ENCODE assay signal across 16 cellular contexts in genomic region chr13:98494769-98495168, GRCh38.
A peak's percentile ranks its signal among the peaks of the same experiment; 100 is the strongest.
DNase-seq lines count a peak whose midpoint lies in the region; ATAC-seq and TF ChIP-seq lines count a peak whose summit lies in the region.
"Had no signal": no experiment of that assay in that cellular context is flagged by ENCODE, and none has a peak within 500 bp of the region (broad histone marks: within the 10 kb centered on the region; RNA-seq: fewer than 3 reads in every experiment).

No MANE protein-coding gene starts in this region.

- H2AFZ ChIP-seq in hepatocyte = no peak overlapping the region
- H2AFZ ChIP-seq: parathyroid adenoma had no signal

- no peaks in the 10 kb centered on the region for H3K27me3 ChIP-seq in CD4-positive, alpha-beta memory T cell (ENCODE audit: insufficient read depth, low read length)
- H3K27me3 ChIP-seq in hepatocyte (no peaks in the 10 kb centered on the region), gastrocnemius medialis (no peaks in the 10 kb centered on the region)

- H3K79me2 ChIP-seq in hepatocyte = peaks cover 92% of the 10 kb centered on the region

- H3K9me3 Mint-ChIP-seq in CD4-positive, alpha-beta memory T cell = peaks cover 0 to under 1% (median 0%) of the 10 kb centered on the region in 8 donors
- no peaks in the 10 kb centered on the region for H3K9me3 Mint-ChIP-seq in activated CD4-positive, alpha-beta T cell treated with anti-CD3 and anti-CD28 coated beads for 36 hours (ENCODE audit: low read depth)
- H3K9me3 Mint-ChIP-seq: activated naive CD8-positive, alpha-beta T cell treated with anti-CD3 and anti-CD28 coated beads, Interleukin-2, amount 10 ng/mL, durations not matched to agents 7 days and 5 days; T-helper 2 cell treated with Interferon-gamma antibody and Interleukin-4, amounts not matched to agents 5 μg/mL and 100 μg/mL, for 36 hours had no signal

- H3K9me2 ChIP-seq in hepatocyte (replicated peaks; ENCODE audit: insufficient read depth) = no peaks in the 10 kb centered on the region

- TF ChIP-seq CTCF in hepatocyte (IDR thresholded peaks at IDR 0.05; ENCODE audit: poor library complexity) = no peak
- no peak for TF ChIP-seq CTCF in gastrocnemius medialis (IDR thresholded peaks at IDR 0.05 in 4 of 5, conservative IDR thresholded peaks at IDR 0.05 in 1 of 5)

- CTCF ChIA-PET in CD4-positive, alpha-beta memory T cell (lab: Charles Lee; ENCODE audit: partially characterized antibody) = interaction anchor here (1.1 kb wide), 1 partner anchor 49 kb away, joined by 3 read pairs; no protein-coding TSS in a partner anchor
- CTCF ChIA-PET in activated CD4-positive, alpha-beta T cell treated with anti-CD3 and anti-CD28 coated beads for 36 hours (lab: Charles Lee) = interaction anchor here (1.3 kb wide), 1 partner anchor 49 kb away, joined by 3 read pairs; no protein-coding TSS in a partner anchor

- H3K4me2 ChIP-seq in hepatocyte = no peak overlapping the region

- POLR2A ChIA-PET in CD4-positive, alpha-beta memory T cell (lab: Charles Lee; ENCODE audit: partially characterized antibody) = interaction anchor here (0.9 kb wide), 1 partner anchor 10 kb away, joined by 4 read pairs; no protein-coding TSS in a partner anchor
- POLR2A ChIA-PET in activated CD4-positive, alpha-beta T cell treated with anti-CD3 and anti-CD28 coated beads for 36 hours (lab: Charles Lee) = no interaction called here

- peak overlapping the region in 1 of 8 donors; percentile 59 for H3K4me3 Mint-ChIP-seq in CD4-positive, alpha-beta memory T cell
- H3K4me3 Mint-ChIP-seq in activated CD4-positive, alpha-beta T cell treated with anti-CD3 and anti-CD28 coated beads for 36 hours = no peak overlapping the region
- H3K4me3 Mint-ChIP-seq: activated naive CD8-positive, alpha-beta T cell treated with anti-CD3 and anti-CD28 coated beads, Interleukin-2, amount 10 ng/mL, durations not matched to agents 7 days and 5 days; T-helper 2 cell treated with Interferon-gamma antibody and Interleukin-4, amounts not matched to agents 5 μg/mL and 100 μg/mL, for 36 hours had no signal

- peaks cover 62 to 91% (median 66%) of the 10 kb centered on the region in 4 donors for H3K4me1 Mint-ChIP-seq in CD4-positive, alpha-beta memory T cell
- peaks cover 72% of the 10 kb centered on the region for H3K4me1 Mint-ChIP-seq in activated CD4-positive, alpha-beta T cell treated with anti-CD3 and anti-CD28 coated beads for 36 hours

- H3K36me3 ChIP-seq in CD4-positive, alpha-beta memory T cell (ENCODE audit: insufficient read depth, low read length) = peaks cover 9% of the 10 kb centered on the region
- H3K36me3 ChIP-seq in hepatocyte (replicated peaks; ENCODE audit: insufficient read depth, low read depth) (no peaks in the 10 kb centered on the region), gastrocnemius medialis (no peaks in the 10 kb centered on the region)

- H3K27me3 Mint-ChIP-seq in CD4-positive, alpha-beta memory T cell = no peaks in the 10 kb centered on the region
- H3K27me3 Mint-ChIP-seq in activated CD4-positive, alpha-beta T cell treated with anti-CD3 and anti-CD28 coated beads for 36 hours = no peaks in the 10 kb centered on the region
- H3K27me3 Mint-ChIP-seq: activated naive CD8-positive, alpha-beta T cell treated with anti-CD3 and anti-CD28 coated beads, Interleukin-2, amount 10 ng/mL, durations not matched to agents 7 days and 5 days had no signal

- H4K20me1 ChIP-seq in hepatocyte (ENCODE audit: insufficient read depth, poor library complexity, severe bottlenecking) = peaks cover 23% of the 10 kb centered on the region

- H3K4me3 ChIP-seq in CD4-positive, alpha-beta memory T cell (ENCODE audit: low read length in 2 of 2) = no peak overlapping the region
- H3K4me3 ChIP-seq in hepatocyte (no peak overlapping the region), gastrocnemius medialis (no peak overlapping the region)

- 95% methylated on average over 13 of the region's 13 CpGs for WGBS in hepatocyte (ENCODE audit: low lambda C conversion rate, missing lambda C conversion rate)

- ATAC-seq in gastrocnemius medialis (no peak), HG02763 (IDR thresholded peaks at IDR 0.05; ENCODE audit: unreplicated experiment) (no peak)
- no peak for ATAC-seq in activated CD4-positive, alpha-beta T cell treated with anti-CD3 and anti-CD28 coated beads for 36 hours

- peaks cover 26 to 54% of the 10 kb centered on the region in 2 donors for H3K36me3 Mint-ChIP-seq in CD4-positive, alpha-beta memory T cell
- peaks cover 22% of the 10 kb centered on the region for H3K36me3 Mint-ChIP-seq in activated CD4-positive, alpha-beta T cell treated with anti-CD3 and anti-CD28 coated beads for 36 hours (ENCODE audit: low read depth)

- peaks cover 64% of the 10 kb centered on the region for H3K4me1 ChIP-seq in CD4-positive, alpha-beta memory T cell (ENCODE audit: insufficient read depth, low read length)
- H3K4me1 ChIP-seq in hepatocyte (ENCODE audit: insufficient read depth) (peaks cover 36% of the 10 kb centered on the region), gastrocnemius medialis (peaks cover 43 to 50% of the 10 kb centered on the region in 2 donors)

- no peak for TF ChIP-seq POLR2A in gastrocnemius medialis (IDR thresholded peaks at IDR 0.05)

- peak overlapping the region in 4 of 7 donors; percentile 22 to 83 (median 42) for H3K27ac Mint-ChIP-seq in CD4-positive, alpha-beta memory T cell
- no peak overlapping the region for H3K27ac Mint-ChIP-seq in activated CD4-positive, alpha-beta T cell treated with anti-CD3 and anti-CD28 coated beads for 36 hours
- H3K27ac Mint-ChIP-seq: activated naive CD8-positive, alpha-beta T cell treated with anti-CD3 and anti-CD28 coated beads, Interleukin-2, amount 10 ng/mL, durations not matched to agents 7 days and 5 days; T-helper 2 cell treated with Interferon-gamma antibody and Interleukin-4, amounts not matched to agents 5 μg/mL and 100 μg/mL, for 36 hours had no signal

- no peak for DNase-seq in CD4-positive, alpha-beta memory T cell
- peak; percentile 98 for DNase-seq in NCI-H526 treated with DMSO at 0.1 percent for 48 hours (lab: John Stamatoyannopoulos, UW)
- DNase-seq in hepatocyte (ENCODE audit: low spot score) = no peak
- no peak for DNase-seq in gastrocnemius medialis
- no peak for DNase-seq in activated CD4-positive, alpha-beta T cell treated with anti-CD3 and anti-CD28 coated beads for 36 hours
- no peak for DNase-seq in DMS79 treated with DMSO at 0.1 percent for 48 hours (lab: John Stamatoyannopoulos, UW)
- DNase-seq in mucosa of gallbladder (ENCODE audit: low spot score) = no peak
- DNase-seq: activated naive CD8-positive, alpha-beta T cell treated with anti-CD3 and anti-CD28 coated beads, Interleukin-2, amount 10 ng/mL, durations not matched to agents 7 days and 5 days; Calu3; NCI-H1694; NCI-H446 treated with DMSO at 0.1 percent for 48 hours; SHP77; stimulated activated naive CD4-positive, alpha-beta T cell treated with Interleukin-2 at 50 U/mL for 16 hours had no signal

- in situ Hi-C loops in gastrocnemius medialis (cut with MboI; ENCODE audit: low sequenced_read_pairs in 4 of 4) = no loop called here

- intact Hi-C loops in CD4-positive, alpha-beta memory T cell (cut with micrococcal nuclease) = no loop called here
- intact Hi-C loops in gastrocnemius medialis (cut with DNase I; ENCODE audit: low total_unique reads) = no loop called here
- intact Hi-C loops in activated CD4-positive, alpha-beta T cell treated with anti-CD3 and anti-CD28 coated beads for 36 hours (cut with DNase I, micrococcal nuclease) = no loop called here

- H3K9me3 ChIP-seq in CD4-positive, alpha-beta memory T cell (ENCODE audit: control insufficient read depth in 1 of 2, low read length in 2 of 2) = no peaks in the 10 kb centered on the region
- H3K9me3 ChIP-seq in hepatocyte (ENCODE audit: low read depth) = no peaks in the 10 kb centered on the region
- H3K9me3 ChIP-seq in gastrocnemius medialis = no peaks in the 10 kb centered on the region

- H3K27ac ChIP-seq in CD4-positive, alpha-beta memory T cell (ENCODE audit: low read depth, low read length) = no peak overlapping the region
- H3K27ac ChIP-seq in hepatocyte (peak overlapping the region; percentile 79), gastrocnemius medialis (peak overlapping the region; percentile 58 to 79 (median 66))
- H3K27ac ChIP-seq: parathyroid adenoma had no signal
